ENCODE assay signal across 10 cellular contexts in the genomic region with DNA sequence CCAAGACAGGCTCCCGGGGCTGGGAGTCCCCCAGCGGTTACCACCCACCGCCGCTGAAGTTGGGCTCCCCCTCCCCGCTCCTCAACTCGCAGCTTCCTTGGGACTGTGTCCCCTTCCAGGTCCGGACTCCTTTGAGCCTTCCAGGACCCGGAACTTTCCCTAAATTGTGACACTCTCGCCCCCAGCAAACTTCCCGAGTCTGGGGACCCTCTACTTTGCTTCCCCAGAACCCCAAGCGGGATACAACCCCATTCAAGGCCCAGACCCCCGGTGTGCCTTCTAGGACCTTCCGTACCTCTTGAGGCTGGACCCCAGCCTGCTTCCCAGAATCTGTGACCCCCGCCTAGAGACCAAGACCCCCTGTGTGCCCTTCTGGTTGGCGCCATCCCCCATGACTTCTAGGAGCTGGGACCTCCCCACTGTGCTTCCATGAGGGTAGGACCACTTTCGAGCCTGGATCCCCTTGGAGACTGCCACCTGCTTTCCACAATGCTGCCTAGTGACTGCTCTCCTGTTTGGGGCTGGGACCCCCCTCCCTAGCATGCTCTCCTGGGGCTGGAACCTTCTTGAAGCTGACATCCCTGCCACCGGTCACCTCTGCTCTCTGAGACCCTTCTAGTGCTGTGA. TPM values are rescaled to one million over a fixed set of nuclear protein-coding genes. Genes with fewer than 3 reads are reported as not detected.
DNase-seq lines count a peak whose midpoint lies in the region; ATAC-seq, FAIRE-seq and TF ChIP-seq lines count a peak whose summit lies in the region.
"Had no signal": no experiment of that assay in that cellular context is flagged by ENCODE, and none has a peak within 500 bp of the region (broad histone marks: within the 10 kb centered on the region; RNA-seq: fewer than 3 reads in every experiment).

No MANE protein-coding gene starts in this region.

- POLR2A ChIA-PET in K562 (lab: Yijun Ruan, JAX), result interaction anchor here (0.6 kb wide), 1 partner anchor 39 kb away, joined by 3 read pairs; a partner anchor contains a TSS

- FAIRE-seq in K562 (lab: Jason Lieb, UNC), result no peak

- H3K4me1 ChIP-seq in K562 (replicated peaks in 1 of 2; ENCODE audit: control insufficient read depth in 2 of 2, insufficient read depth in 2 of 2, low read length in 2 of 2), result peaks cover 77 to 92% of the 10 kb centered on the region in 2 experiments
- peaks cover under 1% of the 10 kb centered on the region for H3K4me1 ChIP-seq in lower lobe of right lung
- peaks cover 2% of the 10 kb centered on the region for H3K4me1 ChIP-seq in thymus (ENCODE audit: control insufficient read depth, insufficient read depth, low read length)

- no peak for TF ChIP-seq RAD21 in K562 (CRISPR knock-in tag; conservative IDR thresholded peaks at IDR 0.05 in 1 of 2, IDR thresholded peaks at IDR 0.05 in 1 of 2)

- WGBS in K562 (ENCODE audit: insufficient coverage, low coverage, missing lambda C conversion rate), result 17% methylated on average over 17 of the region's 17 CpGs
- WGBS in thymus, result 52% methylated on average over 17 of the region's 17 CpGs

- no peak for TF ChIP-seq POLR2A in K562 (conservative IDR thresholded peaks at IDR 0.05)

- H3K4me3 ChIP-seq in K562 (peak overlapping the region; percentile 56), lower lobe of right lung (peak overlapping the region; percentile 49), thymus (ENCODE audit: low read length) (peak overlapping the region; percentile 39)

- H3K36me3 ChIP-seq in K562 (ENCODE audit: control insufficient read depth, insufficient read depth, low read length) (no peaks in the 10 kb centered on the region), lower lobe of right lung (no peaks in the 10 kb centered on the region), thymus (ENCODE audit: control insufficient read depth, insufficient read depth) (no peaks in the 10 kb centered on the region)
- H3K36me3 ChIP-seq: neutrophil had no signal

- H3K9me1 ChIP-seq in K562 (ENCODE audit: control insufficient read depth, insufficient read depth, low read length), result no peaks in the 10 kb centered on the region

- no peaks in the 10 kb centered on the region for H3K36me3 Mint-ChIP-seq in activated T-cell treated with anti-CD3 and anti-CD28 coated beads, Interleukin-2, amount 50 U/mL, for 4 hours (ENCODE audit: insufficient read depth)

- DNase-seq in activated T-cell treated with anti-CD3 and anti-CD28 coated beads, Interleukin-2, amount 50 U/mL, for 4 hours, result no peak
- DNase-seq in activated T-cell treated with anti-CD3 and anti-CD28 coated beads, Interleukin-2, amount 50 U/mL, for 1 hour, result no peak
- DNase-seq in K562 (ENCODE audit: extremely low read depth in 1 of 4, low spot score in 3 of 4), result peak in 2 of 4 experiments; percentile 55 to 57
- no peak for DNase-seq in lower lobe of right lung
- DNase-seq in HuH-7 (ENCODE audit: low spot score), result no peak
- no peak for DNase-seq in hepatic stellate cell (ENCODE audit: low spot score)
- DNase-seq in OCI-M2 (lab: John Stamatoyannopoulos, UW; ENCODE audit: unreplicated experiment), result no peak
- DNase-seq: NCI-H1694 had no signal

- intact Hi-C loops in K562 (cut with micrococcal nuclease) (no loop called here), lower lobe of right lung (cut with DNase I) (no loop called here)

- CTCF ChIA-PET in K562 (lab: Yijun Ruan, JAX; ENCODE audit: low intra/inter-chr PET ratio), result interaction anchor here (0.6 to 1.0 kb wide), 2 partner anchors 24 to 888 kb away, joined by 3 read pairs; no protein-coding TSS in a partner anchor

- H3K27ac ChIP-seq in K562 (ENCODE audit: extremely low read depth, low read depth, low read length) (peak overlapping the region; percentile 63), lower lobe of right lung (peak overlapping the region; percentile 34), thymus (ENCODE audit: low read depth) (no peak overlapping the region)
- H3K27ac ChIP-seq: neutrophil had no signal

- H3K79me2 ChIP-seq in K562 (ENCODE audit: control insufficient read depth, insufficient read depth, low read length), result peaks cover 49% of the 10 kb centered on the region

- peak overlapping the region; percentile 72 to 96 for H3K9ac ChIP-seq in K562 (ENCODE audit: insufficient read depth in 1 of 2, low read depth in 2 of 2, low read length in 2 of 2)

- no peaks in the 10 kb centered on the region for H3K9me3 Mint-ChIP-seq in activated T-cell treated with anti-CD3 and anti-CD28 coated beads, Interleukin-2, amount 50 U/mL, for 4 hours

- BruUV-seq in K562 (replicated peaks; lab: Mats Ljungman, UMichigan), result TSS peak; percentile 39

- H2AFZ ChIP-seq in K562 (ENCODE audit: low read depth, low read length), result peak overlapping the region; percentile 80

- no peak for TF ChIP-seq EP300 in K562 (IDR thresholded peaks at IDR 0.05; ENCODE audit: low read length)

- no peak for TF ChIP-seq CTCF in K562 (IDR thresholded peaks at IDR 0.05 in 2 of 3, conservative IDR thresholded peaks at IDR 0.05 in 1 of 3; ENCODE audit: insufficient read depth in 2 of 3, low read depth in 1 of 3, low read length in 3 of 3)
- no peak for TF ChIP-seq CTCF in lower lobe of right lung (IDR thresholded peaks at IDR 0.05)

- no peak for ATAC-seq in activated T-cell treated with anti-CD3 and anti-CD28 coated beads, Interleukin-2, amount 50 U/mL, for 4 hours
- ATAC-seq in K562 (no peak), lower lobe of right lung (no peak)

- H4K20me1 ChIP-seq in K562 (replicated peaks; ENCODE audit: control insufficient read depth, insufficient read depth, low read length), result no peaks in the 10 kb centered on the region

- in situ Hi-C loops in K562 (cut with MboI), result no loop called here

- H3K27me3 ChIP-seq in K562 (ENCODE audit: control insufficient read depth in 2 of 2, insufficient read depth in 2 of 2, low read length in 2 of 2) (no peaks in the 10 kb centered on the region), lower lobe of right lung (ENCODE audit: low read depth) (peaks cover 29% of the 10 kb centered on the region), thymus (ENCODE audit: control insufficient read depth, insufficient read depth) (peaks cover 25% of the 10 kb centered on the region)

- H3K4me3 Mint-ChIP-seq in activated T-cell treated with anti-CD3 and anti-CD28 coated beads, Interleukin-2, amount 50 U/mL, for 4 hours, result peak overlapping the region; percentile 66

- H3K4me1 Mint-ChIP-seq in activated T-cell treated with anti-CD3 and anti-CD28 coated beads, Interleukin-2, amount 50 U/mL, for 4 hours (ENCODE audit: low read depth), result peaks cover 14% of the 10 kb centered on the region

- no peaks in the 10 kb centered on the region for H3K9me3 ChIP-seq in K562 (replicated peaks; ENCODE audit: control insufficient read depth, insufficient read depth, low read depth, low read length)
- H3K9me3 ChIP-seq in lower lobe of right lung, result no peaks in the 10 kb centered on the region
- no peaks in the 10 kb centered on the region for H3K9me3 ChIP-seq in thymus (ENCODE audit: control insufficient read depth)
- H3K9me3 ChIP-seq: neutrophil had no signal

- H3K4me2 ChIP-seq in K562 (ENCODE audit: insufficient read depth, low read length), result peak overlapping the region; percentile 81

- H3K27me3 Mint-ChIP-seq in activated T-cell treated with anti-CD3 and anti-CD28 coated beads, Interleukin-2, amount 50 U/mL, for 4 hours (ENCODE audit: low read depth), result peaks cover 33% of the 10 kb centered on the region

RNA-seq across cellular contexts. Expression of a gene that starts 0.6 kb away (rescaled TPM):
- total RNA-seq in activated T-cell treated with anti-CD3 and anti-CD28 coated beads, Interleukin-2, amount 50 U/mL, for 4 hours, result 1 to 10 TPM in 1 of 3 donors, under 1 TPM in 2; 0.08 to 1.1 (median 0.24) TPM
- 95.5 and 239 TPM in 2 replicates for total RNA-seq in K562 (2011; cell fraction: chromatin; rRNA removed; ENCODE audit: low replicate concordance)
- total RNA-seq in K562 (2011; cell fraction: nucleolus; rRNA removed), result 109 and 132 TPM in 2 replicates
- total RNA-seq in K562 (2011; cell fraction: nucleoplasm; rRNA removed), result 92.2 and 107 TPM in 2 replicates
- total RNA-seq in K562 (2014; rRNA removed) (7.1 and 11.0 TPM in 2 replicates), K562 (2014; rRNA removed; fragmentation: Illumina TruSeq; extraction: Trizol) (2.6 and 3.3 TPM in 2 replicates), K562 (2015; rRNA removed; fragmentation: Illumina TruSeq; extraction: Trizol) (4.0 and 4.1 TPM in 2 replicates), K562 (2021) (21.4 and 25.8 TPM in 2 replicates), lower lobe of right lung (37.9 TPM)
- polyA plus RNA-seq in K562 (2011; rRNA removed) (10.4 and 16.6 TPM in 2 replicates), K562 (2014; fragmentation: Illumina TruSeq; extraction: Trizol) (14.7 and 17.8 TPM in 2 replicates), K562 (2014; fragmentation: Nextera tagmentation; extraction: Ambion mirVana) (1 to 10 TPM; 2.3 TPM), K562 (2014; rRNA removed) (15.6 and 17.4 TPM in 2 replicates), thymus (0.62 TPM)
- 13.6 and 26.3 TPM in 2 replicates for polyA plus RNA-seq in K562 (2011; cell fraction: cytosol; rRNA removed)
- polyA plus RNA-seq in K562 (2011; cell fraction: nucleus; rRNA removed), result 104 and 152 TPM in 2 replicates
- polyA plus RNA-seq in K562 (2012), result 14.8 and 25.8 TPM in 2 replicates
- polyA minus RNA-seq in K562 (2011; rRNA and poly(A)+ RNA removed), result 6.8 and 8.5 TPM in 2 replicates
- polyA minus RNA-seq in K562 (2011; cell fraction: cytosol; rRNA and poly(A)+ RNA removed), result 22.7 and 23.9 TPM in 2 replicates
- polyA minus RNA-seq in K562 (2011; cell fraction: nucleus; rRNA and poly(A)+ RNA removed), result 32.4 and 34.1 TPM in 2 replicates

RNA-seq across cellular contexts. Expression of a gene that starts 39.4 kb away (rescaled TPM):
- total RNA-seq in activated T-cell treated with anti-CD3 and anti-CD28 coated beads, Interleukin-2, amount 50 U/mL, for 4 hours, result 100 to 1,000 TPM; 139 to 143 (median 142) TPM
- total RNA-seq in K562 (2011; cell fraction: chromatin; rRNA removed; ENCODE audit: low replicate concordance), result 88.0 and 142 TPM in 2 replicates
- total RNA-seq in K562 (2011; cell fraction: nucleolus; rRNA removed), result 195 and 216 TPM in 2 replicates
- total RNA-seq in K562 (2011; cell fraction: nucleoplasm; rRNA removed), result 192 and 237 TPM in 2 replicates
- total RNA-seq in K562 (2014; rRNA removed) (97.2 and 153 TPM in 2 replicates), K562 (2014; rRNA removed; fragmentation: Illumina TruSeq; extraction: Trizol) (227 and 239 TPM in 2 replicates), K562 (2015; rRNA removed; fragmentation: Illumina TruSeq; extraction: Trizol) (221 and 231 TPM in 2 replicates), K562 (2021) (168 and 200 TPM in 2 replicates), lower lobe of right lung (104 TPM)
- polyA plus RNA-seq in K562 (2011; rRNA removed) (630 and 713 TPM in 2 replicates), K562 (2014; fragmentation: Illumina TruSeq; extraction: Trizol) (213 and 256 TPM in 2 replicates), K562 (2014; fragmentation: Nextera tagmentation; extraction: Ambion mirVana) (100 to 1,000 TPM; 794 to 856 TPM), K562 (2014; rRNA removed) (199 and 268 TPM in 2 replicates), thymus (148 TPM)
- 728 and 1,027 TPM in 2 replicates for polyA plus RNA-seq in K562 (2011; cell fraction: cytosol; rRNA removed)
- polyA plus RNA-seq in K562 (2011; cell fraction: nucleus; rRNA removed), result 254 and 417 TPM in 2 replicates
- 426 and 696 TPM in 2 replicates for polyA plus RNA-seq in K562 (2012)
- 155 and 167 TPM in 2 replicates for polyA minus RNA-seq in K562 (2011; rRNA and poly(A)+ RNA removed)
- 111 and 157 TPM in 2 replicates for polyA minus RNA-seq in K562 (2011; cell fraction: cytosol; rRNA and poly(A)+ RNA removed)
- 46.0 and 84.9 TPM in 2 replicates for polyA minus RNA-seq in K562 (2011; cell fraction: nucleus; rRNA and poly(A)+ RNA removed)

RNA-seq across cellular contexts. Expression of a gene that starts 39.7 kb away (rescaled TPM):
- 100 to 1,000 TPM in 1 of 3 donors, 10 to 100 TPM in 2; 92.8 to 108 (median 94.2) TPM for total RNA-seq in activated T-cell treated with anti-CD3 and anti-CD28 coated beads, Interleukin-2, amount 50 U/mL, for 4 hours
- 27.9 and 42.4 TPM in 2 replicates for total RNA-seq in K562 (2011; cell fraction: chromatin; rRNA removed; ENCODE audit: low replicate concordance)
- total RNA-seq in K562 (2011; cell fraction: nucleolus; rRNA removed), result 50.0 and 60.9 TPM in 2 replicates
- total RNA-seq in K562 (2011; cell fraction: nucleoplasm; rRNA removed), result 37.0 and 43.3 TPM in 2 replicates
- total RNA-seq in K562 (2014; rRNA removed), result 156 and 172 TPM in 2 replicates
- 130 and 137 TPM in 2 replicates for total RNA-seq in K562 (2014; rRNA removed; fragmentation: Illumina TruSeq; extraction: Trizol)
- 150 and 154 TPM in 2 replicates for total RNA-seq in K562 (2015; rRNA removed; fragmentation: Illumina TruSeq; extraction: Trizol)
- total RNA-seq in K562 (2021), result 140 and 150 TPM in 2 replicates
- 91.3 and 124 TPM in 2 replicates for polyA plus RNA-seq in K562 (2011; rRNA removed)
- polyA plus RNA-seq in K562 (2011; cell fraction: cytosol; rRNA removed), result 83.9 and 106 TPM in 2 replicates
- polyA plus RNA-seq in K562 (2011; cell fraction: nucleus; rRNA removed), result 28.7 and 36.3 TPM in 2 replicates
- polyA plus RNA-seq in K562 (2012), result 122 and 124 TPM in 2 replicates
- polyA plus RNA-seq in K562 (2014; fragmentation: Illumina TruSeq; extraction: Trizol), result 138 and 146 TPM in 2 replicates
- polyA plus RNA-seq in K562 (2014; fragmentation: Nextera tagmentation; extraction: Ambion mirVana), result 10 to 100 TPM; 58.1 to 86.8 TPM
- 132 and 136 TPM in 2 replicates for polyA plus RNA-seq in K562 (2014; rRNA removed)
- 77.5 and 111 TPM in 2 replicates for polyA minus RNA-seq in K562 (2011; rRNA and poly(A)+ RNA removed)
- 54.2 and 76.3 TPM in 2 replicates for polyA minus RNA-seq in K562 (2011; cell fraction: cytosol; rRNA and poly(A)+ RNA removed)
- 29.8 and 34.1 TPM in 2 replicates for polyA minus RNA-seq in K562 (2011; cell fraction: nucleus; rRNA and poly(A)+ RNA removed)
- total RNA-seq in lower lobe of right lung, result 5.4 TPM
- polyA plus RNA-seq in thymus, result 10.0 TPM
